ENCODE assay signal across 23 cellular contexts in genomic region chr14:48373993-48374392, GRCh38.
"Had no signal": no experiment of that assay in that cellular context is flagged by ENCODE, and none has a peak within 500 bp of the region (broad histone marks: within the 10 kb centered on the region; RNA-seq: fewer than 3 reads in every experiment).

No MANE protein-coding gene starts in this region.

- DNase-seq: activated B cell treated with CpG ODN at 0.5 μM for 24 hours; activated CD4-positive, alpha-beta T cell treated with anti-CD3 and anti-CD28 coated beads for 36 hours; activated CD4-positive, alpha-beta T cell treated with anti-CD3 and anti-CD28 coated beads, Interleukin-2, amount 50 U/mL, for 48 hours; activated CD8-positive, alpha-beta memory T cell treated with anti-CD3 and anti-CD28 coated beads, Interleukin-2, amount 50 U/mL, for 48 hours; activated effector memory CD4-positive, alpha-beta T cell treated with Interleukin-2 at 50 U/mL for 16 hours; activated naive CD4-positive, alpha-beta T cell treated with anti-CD3 and anti-CD28 coated beads for 36 hours; activated naive CD8-positive, alpha-beta T cell treated with anti-CD3 and anti-CD28 coated beads, Interleukin-2, amount 10 ng/mL, durations not matched to agents 7 days and 5 days; activated T-cell treated with anti-CD3 and anti-CD28 coated beads, Interleukin-2, amount 50 U/mL, for 72 hours; amygdala; body of pancreas; heart right ventricle; islet precursor cell; left colon; lower lobe of right lung; naive thymus-derived CD8-positive, alpha-beta T cell; pancreas; psoas muscle; stimulated activated CD4-positive, alpha-beta T cell treated with anti-CD3 and anti-CD28 coated beads, Interleukin-4, amount 100 ng/mL, for 24 hours; stimulated activated naive CD8-positive, alpha-beta T cell treated with anti-CD3 and anti-CD28 coated beads, Interleukin-15, Interleukin-2, amounts not matched to agents 100 U/mL and 50 U/mL, for 24 hours; T-helper 17 cell; upper lobe of left lung had no signal

- H3K36me3 Mint-ChIP-seq: activated naive CD8-positive, alpha-beta T cell treated with anti-CD3 and anti-CD28 coated beads, Interleukin-2, amount 10 ng/mL, durations not matched to agents 7 days and 5 days; naive thymus-derived CD8-positive, alpha-beta T cell had no signal

- H3K27ac ChIP-seq: body of pancreas, heart right ventricle, lower lobe of right lung, neutrophil, pancreas, psoas muscle, right atrium auricular region, upper lobe of left lung had no signal

- H3K4me3 ChIP-seq: body of pancreas, heart right ventricle, lower lobe of right lung, pancreas, psoas muscle, right atrium auricular region, upper lobe of left lung had no signal

- H3K27me3 Mint-ChIP-seq: activated B cell treated with CpG ODN at 0.5 μM for 24 hours; activated CD4-positive, alpha-beta T cell treated with anti-CD3 and anti-CD28 coated beads for 36 hours; activated naive CD8-positive, alpha-beta T cell treated with anti-CD3 and anti-CD28 coated beads, Interleukin-2, amount 10 ng/mL, durations not matched to agents 7 days and 5 days; naive thymus-derived CD8-positive, alpha-beta T cell; T-helper 17 cell had no signal

- H3K27ac Mint-ChIP-seq: activated B cell treated with CpG ODN at 0.5 μM for 24 hours; activated CD4-positive, alpha-beta T cell treated with anti-CD3 and anti-CD28 coated beads for 36 hours; activated naive CD4-positive, alpha-beta T cell treated with anti-CD3 and anti-CD28 coated beads for 36 hours; activated naive CD8-positive, alpha-beta T cell treated with anti-CD3 and anti-CD28 coated beads, Interleukin-2, amount 10 ng/mL, durations not matched to agents 7 days and 5 days; activated T-cell treated with anti-CD3 and anti-CD28 coated beads, Interleukin-2, amount 50 U/mL, for 72 hours; naive thymus-derived CD8-positive, alpha-beta T cell; T-helper 17 cell had no signal

- H3K4me1 Mint-ChIP-seq: activated B cell treated with CpG ODN at 0.5 μM for 24 hours; activated CD4-positive, alpha-beta T cell treated with anti-CD3 and anti-CD28 coated beads for 36 hours; activated naive CD8-positive, alpha-beta T cell treated with anti-CD3 and anti-CD28 coated beads, Interleukin-2, amount 10 ng/mL, durations not matched to agents 7 days and 5 days; naive thymus-derived CD8-positive, alpha-beta T cell; T-helper 17 cell had no signal

- H3K36me3 ChIP-seq: heart right ventricle, lower lobe of right lung, neutrophil, pancreas, right atrium auricular region, upper lobe of left lung had no signal

- H3K27me3 ChIP-seq: body of pancreas, heart right ventricle, neutrophil, pancreas, right atrium auricular region, upper lobe of left lung had no signal

- H3K4me1 ChIP-seq: body of pancreas, heart right ventricle, lower lobe of right lung, pancreas, psoas muscle, right atrium auricular region, upper lobe of left lung had no signal

- H3K9me3 ChIP-seq: body of pancreas, heart right ventricle, lower lobe of right lung, neutrophil, pancreas, psoas muscle, right atrium auricular region, upper lobe of left lung had no signal

- ATAC-seq: activated CD4-positive, alpha-beta T cell treated with anti-CD3 and anti-CD28 coated beads for 36 hours; activated T-cell treated with anti-CD3 and anti-CD28 coated beads, Interleukin-2, amount 50 U/mL, for 72 hours; body of pancreas; heart right ventricle; left colon; lower lobe of right lung; naive thymus-derived CD8-positive, alpha-beta T cell; pancreas; psoas muscle; stimulated activated naive CD8-positive, alpha-beta T cell treated with anti-CD3 and anti-CD28 coated beads, Interleukin-15, Interleukin-2, amounts not matched to agents 100 U/mL and 50 U/mL, for 24 hours; T-helper 17 cell had no signal

- H3K4me3 Mint-ChIP-seq: activated B cell treated with CpG ODN at 0.5 μM for 24 hours; activated CD4-positive, alpha-beta T cell treated with anti-CD3 and anti-CD28 coated beads for 36 hours; activated naive CD4-positive, alpha-beta T cell treated with anti-CD3 and anti-CD28 coated beads for 36 hours; activated naive CD8-positive, alpha-beta T cell treated with anti-CD3 and anti-CD28 coated beads, Interleukin-2, amount 10 ng/mL, durations not matched to agents 7 days and 5 days; activated T-cell treated with anti-CD3 and anti-CD28 coated beads, Interleukin-2, amount 50 U/mL, for 72 hours; naive thymus-derived CD8-positive, alpha-beta T cell; T-helper 17 cell had no signal

- H3K9me3 Mint-ChIP-seq: activated B cell treated with CpG ODN at 0.5 μM for 24 hours; activated naive CD8-positive, alpha-beta T cell treated with anti-CD3 and anti-CD28 coated beads, Interleukin-2, amount 10 ng/mL, durations not matched to agents 7 days and 5 days had no signal
